Comparison of ENCODE assay signal across 22 cellular contexts in genomic region chr15:57152133-57152532, GRCh38.
A peak's percentile ranks its signal among the peaks of the same experiment; 100 is the strongest.
DNase-seq lines count a peak whose midpoint lies in the region; ATAC-seq and TF ChIP-seq lines count a peak whose summit lies in the region.
"Had no signal": no experiment of that assay in that cellular context is flagged by ENCODE, and none has a peak within 500 bp of the region (broad histone marks: within the 10 kb centered on the region; RNA-seq: fewer than 3 reads in every experiment).

No MANE protein-coding gene starts in this region.

- peaks cover 9% of the 10 kb centered on the region for H3K4me1 ChIP-seq in CD4-positive, CD25-positive, alpha-beta regulatory T cell (ENCODE audit: control insufficient read depth, insufficient read depth, low read length, poor library complexity, severe bottlenecking)
- peaks cover 0 to 12% of the 10 kb centered on the region in 2 donors for H3K4me1 ChIP-seq in thyroid gland

- peaks cover 14% of the 10 kb centered on the region for H3K4me1 Mint-ChIP-seq in activated T-cell treated with anti-CD3 and anti-CD28 coated beads, Interleukin-2, amount 50 U/mL, for 72 hours (ENCODE audit: low read depth)
- H3K4me1 Mint-ChIP-seq in CD4-positive, CD25-positive, alpha-beta regulatory T cell, result peaks cover 27 to 43% (median 35%) of the 10 kb centered on the region in 4 donors
- peaks cover 33% of the 10 kb centered on the region for H3K4me1 Mint-ChIP-seq in activated T-helper 1 cell treated with anti-CD3 and anti-CD28 coated beads, Interleukin-12 subunit alpha, Interleukin-12 subunit beta, Interleukin-2, Interleukin-4 antibody, amounts not matched to agents 30 ng/mL and 10 ng/mL and 1 ng/mL, durations not matched to agents 14 hours and 24 hours and 36 hours (ENCODE audit: low read depth)
- peaks cover 57% of the 10 kb centered on the region for H3K4me1 Mint-ChIP-seq in dendritic cell treated with granulocyte-macrophage colony-stimulating factor and Interleukin-4, amounts not matched to agents 40 ng/mL and 50 ng/mL, for 4 days (ENCODE audit: low read depth)

- H3K9me3 ChIP-seq in CD4-positive, CD25-positive, alpha-beta regulatory T cell (ENCODE audit: control insufficient read depth in 2 of 2, low read length in 2 of 2), result peaks cover 13% of the 10 kb centered on the region in 2 experiments
- no peaks in the 10 kb centered on the region for H3K9me3 ChIP-seq in thyroid gland

- H3K4me3 ChIP-seq in CD4-positive, CD25-positive, alpha-beta regulatory T cell (ENCODE audit: low read depth, low read length), result no peak overlapping the region
- no peak overlapping the region for H3K4me3 ChIP-seq in thyroid gland (replicated peaks in 1 of 3)
- H3K4me3 ChIP-seq: A549, MG63, SJSA1 had no signal

- no peak overlapping the region for H3K27ac ChIP-seq in CD4-positive, CD25-positive, alpha-beta regulatory T cell (ENCODE audit: insufficient read depth, low read length, poor library complexity, severe bottlenecking)
- no peak overlapping the region for H3K27ac ChIP-seq in thyroid gland
- H3K27ac ChIP-seq: A549, HL-60, SJSA1 had no signal

- no peak for DNase-seq in activated T-cell treated with anti-CD3 and anti-CD28 coated beads, Interleukin-2, amount 50 U/mL, for 72 hours
- DNase-seq in activated T-cell treated with anti-CD3 and anti-CD28 coated beads for 4 hours (no peak), DMS153 (lab: John Stamatoyannopoulos, UW) (no peak), SHP77 treated with DMSO at 0.1 percent for 48 hours (lab: John Stamatoyannopoulos, UW) (no peak), thyroid gland (no peak)
- DNase-seq in CD4-positive, CD25-positive, alpha-beta regulatory T cell, result peak in 1 of 3 donors; percentile 12
- DNase-seq in activated T-helper 1 cell treated with anti-CD3 and anti-CD28 coated beads, Interleukin-12 subunit alpha, Interleukin-12 subunit beta, Interleukin-2, Interleukin-4 antibody, amounts not matched to agents 30 ng/mL and 10 ng/mL and 1 ng/mL, durations not matched to agents 14 hours and 24 hours and 36 hours (ENCODE audit: low spot score), result no peak
- DNase-seq: CD8-positive, alpha-beta memory T cell; DMS79; HFFc6; Kasumi-1; MG63; NCI-H1092 treated with DMSO at 0.1 percent for 48 hours; NCI-H2081 treated with DMSO at 0.1 percent for 48 hours; NCI-H446 treated with DMSO at 0.1 percent for 48 hours; NCI-H69 had no signal

- H3K27me3 Mint-ChIP-seq in activated T-cell treated with anti-CD3 and anti-CD28 coated beads, Interleukin-2, amount 50 U/mL, for 72 hours (ENCODE audit: low read depth), result no peaks in the 10 kb centered on the region
- no peaks in the 10 kb centered on the region for H3K27me3 Mint-ChIP-seq in CD4-positive, CD25-positive, alpha-beta regulatory T cell
- no peaks in the 10 kb centered on the region for H3K27me3 Mint-ChIP-seq in activated T-helper 1 cell treated with anti-CD3 and anti-CD28 coated beads, Interleukin-12 subunit alpha, Interleukin-12 subunit beta, Interleukin-2, Interleukin-4 antibody, amounts not matched to agents 30 ng/mL and 10 ng/mL and 1 ng/mL, durations not matched to agents 14 hours and 24 hours and 36 hours (ENCODE audit: insufficient read depth)
- H3K27me3 Mint-ChIP-seq in dendritic cell treated with granulocyte-macrophage colony-stimulating factor and Interleukin-4, amounts not matched to agents 40 ng/mL and 50 ng/mL, for 4 days, result no peaks in the 10 kb centered on the region
- H3K27me3 Mint-ChIP-seq: CD8-positive, alpha-beta memory T cell had no signal

- peaks cover 7% of the 10 kb centered on the region for H3K36me3 ChIP-seq in CD4-positive, CD25-positive, alpha-beta regulatory T cell (ENCODE audit: control insufficient read depth, insufficient read depth, low read length)
- no peaks in the 10 kb centered on the region for H3K36me3 ChIP-seq in thyroid gland

- H3K4me3 Mint-ChIP-seq in activated T-cell treated with anti-CD3 and anti-CD28 coated beads, Interleukin-2, amount 50 U/mL, for 72 hours, result peak overlapping the region in 1 of 2 donors; percentile 38
- H3K4me3 Mint-ChIP-seq in CD4-positive, CD25-positive, alpha-beta regulatory T cell, result peak overlapping the region in 1 of 4 donors; percentile 27
- H3K4me3 Mint-ChIP-seq in activated T-helper 1 cell treated with anti-CD3 and anti-CD28 coated beads, Interleukin-12 subunit alpha, Interleukin-12 subunit beta, Interleukin-2, Interleukin-4 antibody, amounts not matched to agents 30 ng/mL and 10 ng/mL and 1 ng/mL, durations not matched to agents 14 hours and 24 hours and 36 hours, result no peak overlapping the region
- H3K4me3 Mint-ChIP-seq in dendritic cell treated with granulocyte-macrophage colony-stimulating factor and Interleukin-4, amounts not matched to agents 40 ng/mL and 50 ng/mL, for 4 days, result no peak overlapping the region
- H3K4me3 Mint-ChIP-seq: HFFc6 had no signal

- TF ChIP-seq POLR2A in thyroid gland (IDR thresholded peaks at IDR 0.05), result no peak

- 91 to 95% methylated on average over 1 of the region's 1 CpG for WGBS in thyroid gland, 2 donors

- peak overlapping the region; percentile 98 for H3K27ac Mint-ChIP-seq in activated T-cell treated with anti-CD3 and anti-CD28 coated beads, Interleukin-2, amount 50 U/mL, for 72 hours
- peak overlapping the region in 2 of 3 donors; percentile 57 to 73 for H3K27ac Mint-ChIP-seq in CD4-positive, CD25-positive, alpha-beta regulatory T cell
- peak overlapping the region; percentile 76 for H3K27ac Mint-ChIP-seq in activated T-helper 1 cell treated with anti-CD3 and anti-CD28 coated beads, Interleukin-12 subunit alpha, Interleukin-12 subunit beta, Interleukin-2, Interleukin-4 antibody, amounts not matched to agents 30 ng/mL and 10 ng/mL and 1 ng/mL, durations not matched to agents 14 hours and 24 hours and 36 hours
- peak overlapping the region; percentile 86 for H3K27ac Mint-ChIP-seq in dendritic cell treated with granulocyte-macrophage colony-stimulating factor and Interleukin-4, amounts not matched to agents 40 ng/mL and 50 ng/mL, for 4 days
- H3K27ac Mint-ChIP-seq: HFFc6 had no signal

- peaks cover 8 to 12% of the 10 kb centered on the region in 2 donors for H3K9me3 Mint-ChIP-seq in activated T-cell treated with anti-CD3 and anti-CD28 coated beads, Interleukin-2, amount 50 U/mL, for 72 hours
- peaks cover 0 to 19% (median 9%) of the 10 kb centered on the region in 7 donors for H3K9me3 Mint-ChIP-seq in CD4-positive, CD25-positive, alpha-beta regulatory T cell
- H3K9me3 Mint-ChIP-seq in activated T-helper 1 cell treated with anti-CD3 and anti-CD28 coated beads, Interleukin-12 subunit alpha, Interleukin-12 subunit beta, Interleukin-2, Interleukin-4 antibody, amounts not matched to agents 30 ng/mL and 10 ng/mL and 1 ng/mL, durations not matched to agents 14 hours and 24 hours and 36 hours, result peaks cover 45% of the 10 kb centered on the region
- peaks cover 25% of the 10 kb centered on the region for H3K9me3 Mint-ChIP-seq in dendritic cell treated with granulocyte-macrophage colony-stimulating factor and Interleukin-4, amounts not matched to agents 40 ng/mL and 50 ng/mL, for 4 days

- intact Hi-C loops in activated T-helper 1 cell treated with anti-CD3 and anti-CD28 coated beads, Interleukin-12 subunit alpha, Interleukin-12 subunit beta, Interleukin-2, Interleukin-4 antibody, amounts not matched to agents 30 ng/mL and 10 ng/mL and 1 ng/mL, durations not matched to agents 14 hours and 24 hours and 36 hours (cut with micrococcal nuclease), result no loop called here
- intact Hi-C loops in dendritic cell treated with granulocyte-macrophage colony-stimulating factor and Interleukin-4, amounts not matched to agents 40 ng/mL and 50 ng/mL, for 4 days (cut with micrococcal nuclease), result no loop called here
- intact Hi-C loops in thyroid gland (cut with DNase I), result loop anchor here (10.0 kb wide), 1 partner anchor 383 kb away; no protein-coding TSS in a partner anchor

- no peaks in the 10 kb centered on the region for H3K27me3 ChIP-seq in CD4-positive, CD25-positive, alpha-beta regulatory T cell (ENCODE audit: control insufficient read depth, insufficient read depth, low read length)
- H3K27me3 ChIP-seq in thyroid gland, result no peaks in the 10 kb centered on the region
- H3K27me3 ChIP-seq: BLaER1 treated with 17β-estradiol and CSF1 and Interleukin-3, amounts not matched to agents 10 nM and 100 nM; MG63; SJSA1 had no signal

- no peak for TF ChIP-seq CTCF in thyroid gland (IDR thresholded peaks at IDR 0.05)

- no peak for ATAC-seq in activated T-cell treated with anti-CD3 and anti-CD28 coated beads, Interleukin-2, amount 50 U/mL, for 72 hours (replicated peaks in 1 of 2)
- no peak for ATAC-seq in CD4-positive, CD25-positive, alpha-beta regulatory T cell (ENCODE audit: low read depth in 2 of 2)
- ATAC-seq: A549, Panc1 had no signal

- H3K36me3 Mint-ChIP-seq in activated T-cell treated with anti-CD3 and anti-CD28 coated beads, Interleukin-2, amount 50 U/mL, for 72 hours (ENCODE audit: insufficient read depth in 2 of 2), result peaks cover 19 to 27% of the 10 kb centered on the region in 2 donors
- H3K36me3 Mint-ChIP-seq in CD4-positive, CD25-positive, alpha-beta regulatory T cell, result peaks cover 30% of the 10 kb centered on the region
- H3K36me3 Mint-ChIP-seq in activated T-helper 1 cell treated with anti-CD3 and anti-CD28 coated beads, Interleukin-12 subunit alpha, Interleukin-12 subunit beta, Interleukin-2, Interleukin-4 antibody, amounts not matched to agents 30 ng/mL and 10 ng/mL and 1 ng/mL, durations not matched to agents 14 hours and 24 hours and 36 hours (ENCODE audit: low read depth), result peaks cover 36% of the 10 kb centered on the region
- H3K36me3 Mint-ChIP-seq in dendritic cell treated with granulocyte-macrophage colony-stimulating factor and Interleukin-4, amounts not matched to agents 40 ng/mL and 50 ng/mL, for 4 days (ENCODE audit: low read depth), result peaks cover 49% of the 10 kb centered on the region
